ENCODE assay signal across 14 cellular contexts in the genomic region with DNA sequence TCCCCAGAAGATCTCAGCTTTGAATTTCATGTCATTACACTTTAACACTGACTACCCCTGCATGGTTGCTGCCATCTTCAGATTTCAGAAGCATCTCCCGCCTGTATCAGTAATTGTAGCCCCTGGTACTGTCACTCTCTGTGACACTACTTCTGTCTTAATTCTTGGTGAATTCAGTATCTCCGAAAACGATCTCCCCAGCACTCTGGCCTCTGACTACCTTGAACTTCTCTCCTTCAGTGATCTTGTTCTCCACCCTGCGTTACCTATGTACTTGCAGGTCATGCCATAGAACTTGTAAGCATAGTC. TPM values are rescaled to one million over a fixed set of nuclear protein-coding genes. Genes with fewer than 3 reads are reported as not detected.
DNase-seq lines count a peak whose midpoint lies in the region; ATAC-seq and TF ChIP-seq lines count a peak whose summit lies in the region.
"Had no signal": no experiment of that assay in that cellular context is flagged by ENCODE, and none has a peak within 500 bp of the region (broad histone marks: within the 10 kb centered on the region; RNA-seq: fewer than 3 reads in every experiment).

No MANE protein-coding gene starts in this region.

- H3K36me3 Mint-ChIP-seq in activated CD8-positive, alpha-beta T cell treated with anti-CD3 and anti-CD28 coated beads, Interleukin-2, amount 10 ng/mL, durations not matched to agents 7 days and 5 days (ENCODE audit: low read depth) = no peaks in the 10 kb centered on the region
- H3K36me3 Mint-ChIP-seq: activated naive CD4-positive, alpha-beta T cell treated with anti-CD3 and anti-CD28 coated beads, Interleukin-2, amount 50 U/mL, for 24 hours had no signal

- peak; percentile 51 for TF ChIP-seq CTCF in 22Rv1 (IDR thresholded peaks at IDR 0.05)
- no peak for TF ChIP-seq CTCF in GM10248 (IDR thresholded peaks at IDR 0.05; ENCODE audit: control extremely low read depth, extremely low read depth, low read depth, missing control alignments)

- POLR2A ChIA-PET in activated CD8-positive, alpha-beta T cell treated with anti-CD3 and anti-CD28 coated beads, Interleukin-2, amount 10 ng/mL, durations not matched to agents 7 days and 5 days (lab: Charles Lee) = no interaction called here
- POLR2A ChIA-PET in GM10248 (lab: Yijun Ruan, JAX) = no interaction called here

- no peak overlapping the region for H3K27ac ChIP-seq in 22Rv1
- H3K27ac ChIP-seq: upper lobe of left lung had no signal

- CTCF ChIA-PET in activated CD8-positive, alpha-beta T cell treated with anti-CD3 and anti-CD28 coated beads, Interleukin-2, amount 10 ng/mL, durations not matched to agents 7 days and 5 days (lab: Charles Lee) = interaction anchor here (0.7 to 8.6 kb wide), 49 partner anchors 10 to 534 kb away, joined by 3 to 92 read pairs (median 4); a partner anchor contains a TSS
- CTCF ChIA-PET in GM10248 (lab: Yijun Ruan, JAX) = interaction anchor here (0.7 to 13.8 kb wide), 40 partner anchors 8 to 1716 kb away, joined by 3 to 115 read pairs (median 4); a partner anchor contains a TSS

- H3K27me3 Mint-ChIP-seq in activated CD8-positive, alpha-beta T cell treated with anti-CD3 and anti-CD28 coated beads, Interleukin-2, amount 10 ng/mL, durations not matched to agents 7 days and 5 days (ENCODE audit: low read depth) = peaks cover 10% of the 10 kb centered on the region
- H3K27me3 Mint-ChIP-seq: activated naive CD4-positive, alpha-beta T cell treated with anti-CD3 and anti-CD28 coated beads, Interleukin-2, amount 50 U/mL, for 24 hours; CD4-positive, alpha-beta T cell had no signal

- H3K9me3 Mint-ChIP-seq in activated CD8-positive, alpha-beta T cell treated with anti-CD3 and anti-CD28 coated beads, Interleukin-2, amount 10 ng/mL, durations not matched to agents 7 days and 5 days (ENCODE audit: insufficient read depth) = no peaks in the 10 kb centered on the region
- H3K9me3 Mint-ChIP-seq: activated naive CD4-positive, alpha-beta T cell treated with anti-CD3 and anti-CD28 coated beads, Interleukin-2, amount 50 U/mL, for 24 hours; CD4-positive, alpha-beta T cell; T-helper 2 cell treated with Interferon-gamma antibody and Interleukin-4, amounts not matched to agents 5 μg/mL and 100 μg/mL, for 36 hours had no signal

- DNase-seq in activated CD8-positive, alpha-beta T cell treated with anti-CD3 and anti-CD28 coated beads, Interleukin-2, amount 10 ng/mL, durations not matched to agents 7 days and 5 days = no peak
- DNase-seq in middle frontal gyrus (ENCODE audit: extremely low spot score, low spot score) (no peak), GM10248 (ENCODE audit: extremely low spot score) (no peak), NCI-H82 treated with DMSO at 0.1 percent for 48 hours (lab: John Stamatoyannopoulos, UW; ENCODE audit: unreplicated experiment) (no peak), SKM-1 treated with dmso at 0.1 percent for 144 hours (lab: John Stamatoyannopoulos, UW; ENCODE audit: unreplicated experiment) (no peak)
- DNase-seq: SIG-M5, upper lobe of left lung had no signal

- ATAC-seq in GM19395 (IDR thresholded peaks at IDR 0.05; ENCODE audit: unreplicated experiment) (peak; percentile 27), HG03354 (IDR thresholded peaks at IDR 0.05; ENCODE audit: poor library complexity, severe bottlenecking, unreplicated experiment) (peak; percentile 5)
- ATAC-seq in activated CD8-positive, alpha-beta T cell treated with anti-CD3 and anti-CD28 coated beads, Interleukin-2, amount 10 ng/mL, durations not matched to agents 7 days and 5 days = peak; percentile 42

- H3K27ac Mint-ChIP-seq in activated CD8-positive, alpha-beta T cell treated with anti-CD3 and anti-CD28 coated beads, Interleukin-2, amount 10 ng/mL, durations not matched to agents 7 days and 5 days = no peak overlapping the region
- H3K27ac Mint-ChIP-seq: activated naive CD4-positive, alpha-beta T cell treated with anti-CD3 and anti-CD28 coated beads, Interleukin-2, amount 50 U/mL, for 24 hours; CD4-positive, alpha-beta T cell; T-helper 2 cell treated with Interferon-gamma antibody and Interleukin-4, amounts not matched to agents 5 μg/mL and 100 μg/mL, for 36 hours had no signal

- H3K4me3 Mint-ChIP-seq in activated CD8-positive, alpha-beta T cell treated with anti-CD3 and anti-CD28 coated beads, Interleukin-2, amount 10 ng/mL, durations not matched to agents 7 days and 5 days = no peak overlapping the region
- H3K4me3 Mint-ChIP-seq: activated naive CD4-positive, alpha-beta T cell treated with anti-CD3 and anti-CD28 coated beads, Interleukin-2, amount 50 U/mL, for 24 hours; CD4-positive, alpha-beta T cell; T-helper 2 cell treated with Interferon-gamma antibody and Interleukin-4, amounts not matched to agents 5 μg/mL and 100 μg/mL, for 36 hours had no signal

- peaks cover 2% of the 10 kb centered on the region for H3K4me1 Mint-ChIP-seq in activated CD8-positive, alpha-beta T cell treated with anti-CD3 and anti-CD28 coated beads, Interleukin-2, amount 10 ng/mL, durations not matched to agents 7 days and 5 days (ENCODE audit: low read depth)
- H3K4me1 Mint-ChIP-seq: activated naive CD4-positive, alpha-beta T cell treated with anti-CD3 and anti-CD28 coated beads, Interleukin-2, amount 50 U/mL, for 24 hours had no signal

RNA-seq across cellular contexts. Expression of a gene that starts 53.8 kb away (rescaled TPM):
- total RNA-seq in activated CD8-positive, alpha-beta T cell treated with anti-CD3 and anti-CD28 coated beads, Interleukin-2, amount 10 ng/mL, durations not matched to agents 7 days and 5 days = under 1 TPM; 0.57 to 0.61 TPM
- total RNA-seq: A673; CD4-positive, alpha-beta T cell had no signal
